9 cellular contexts compared by ENCODE assay signal in genomic region chr5:1003296-1003937, GRCh38. TPM values are rescaled to one million over a fixed set of nuclear protein-coding genes. Genes with fewer than 3 reads are reported as not detected.
A peak's percentile ranks its signal among the peaks of the same experiment; 100 is the strongest.
DNase-seq lines count a peak whose midpoint lies in the region; ATAC-seq, FAIRE-seq and TF ChIP-seq lines count a peak whose summit lies in the region.
"Had no signal": no experiment of that assay in that cellular context is flagged by ENCODE, and none has a peak within 500 bp of the region (broad histone marks: within the 10 kb centered on the region; RNA-seq: fewer than 3 reads in every experiment).

No MANE protein-coding gene starts in this region.

- H3K4me1 ChIP-seq in colonic mucosa, result peaks cover 8% of the 10 kb centered on the region
- H3K4me1 ChIP-seq in sigmoid colon, result peaks cover 0 to 31% (median 25%) of the 10 kb centered on the region in 4 donors

- H3K36me3 ChIP-seq in colonic mucosa (no peaks in the 10 kb centered on the region), sigmoid colon (no peaks in the 10 kb centered on the region)
- H3K36me3 ChIP-seq: cardiac muscle cell had no signal

- intact Hi-C loops in colonic mucosa (cut with DNase I) (no loop called here), sigmoid colon (cut with DNase I) (loop anchor here (10.0 kb wide), 1 partner anchor 111 kb away; the partner anchor contains the start of gene SLC12A7)

- H3K9ac ChIP-seq in colonic mucosa (ENCODE audit: low read depth in 2 of 2, low read length in 2 of 2), result no peak overlapping the region

- TF ChIP-seq EP300 in Ishikawa (IDR thresholded peaks at IDR 0.05; ENCODE audit: borderline replicate concordance) (no peak), sigmoid colon (IDR thresholded peaks at IDR 0.05) (no peak)

- H3K9me3 ChIP-seq in colonic mucosa, result no peaks in the 10 kb centered on the region
- no peaks in the 10 kb centered on the region for H3K9me3 ChIP-seq in sigmoid colon

- H3K27ac ChIP-seq in colonic mucosa (no peak overlapping the region), sigmoid colon (peak overlapping the region in 3 of 4 donors; percentile 69 to 70 (median 69))
- H3K27ac ChIP-seq: cardiac muscle cell had no signal

- DNase-seq in NCI-H510A treated with DMSO at 0.1 percent for 48 hours (lab: John Stamatoyannopoulos, UW), result peak; percentile 96
- DNase-seq in colonic mucosa, result peak; percentile 40
- peak; percentile 63 for DNase-seq in sigmoid colon
- DNase-seq in GM12892 (ENCODE audit: insufficient read length), result no peak
- DNase-seq in 8988T, result no peak
- DNase-seq in GM10266 (ENCODE audit: extremely low spot score), result no peak

- no peak for TF ChIP-seq RAD21 in Ishikawa (IDR thresholded peaks at IDR 0.05; ENCODE audit: low read depth)

- 25 to 58% methylated on average over 21 of the region's 21 CpGs for WGBS in sigmoid colon, 2 donors

- FAIRE-seq in GM12892 (lab: Jason Lieb, UNC), result no peak

- H3K27me3 ChIP-seq in colonic mucosa, result peaks cover 36% of the 10 kb centered on the region
- peaks cover 0 to 5% (median 4%) of the 10 kb centered on the region in 3 donors for H3K27me3 ChIP-seq in sigmoid colon

- H3K4me3 ChIP-seq in colonic mucosa, result no peak overlapping the region
- no peak overlapping the region for H3K4me3 ChIP-seq in sigmoid colon
- H3K4me3 ChIP-seq: cardiac muscle cell had no signal

- TF ChIP-seq POLR2A in sigmoid colon (IDR thresholded peaks at IDR 0.05) (no peak), GM12892 (IDR thresholded peaks at IDR 0.05; ENCODE audit: low read depth, low read length) (no peak)

- no peak for TF ChIP-seq CTCF in colonic mucosa (IDR thresholded peaks at IDR 0.05)
- TF ChIP-seq CTCF in sigmoid colon (IDR thresholded peaks at IDR 0.05), result no peak
- no peak for TF ChIP-seq CTCF in GM10266 (IDR thresholded peaks at IDR 0.05; ENCODE audit: control insufficient read depth, insufficient read depth, low read depth, missing control alignments)

- no peak for ATAC-seq in HG03108 (IDR thresholded peaks at IDR 0.05; ENCODE audit: unreplicated experiment)

TF ChIP-seq in Ishikawa, 13 proteins besides CTCF, POLR2A, EP300 and RAD21:
- peak; percentile 87 for TF ChIP-seq MAX (IDR thresholded peaks at IDR 0.05)
- peak; percentile 48; the same call in 1 of the 2 replicates for TF ChIP-seq USF1 (IDR thresholded peaks at IDR 0.05)
- TF ChIP-seq REST (IDR thresholded peaks at IDR 0.05; ENCODE audit: low read depth), result no peak
- TF ChIP-seq ZBTB7A (IDR thresholded peaks at IDR 0.05; ENCODE audit: low read depth), result no peak
- TF ChIP-seq TAF1 (IDR thresholded peaks at IDR 0.05; ENCODE audit: low read depth), result no peak
- no peak for TF ChIP-seq YY1 (IDR thresholded peaks at IDR 0.05; ENCODE audit: low read depth)
- no peak for TF ChIP-seq CREB1 (IDR thresholded peaks at IDR 0.05; ENCODE audit: low read depth)
- TF ChIP-seq NFIC (IDR thresholded peaks at IDR 0.05), result peak; percentile 93
- no peak for TF ChIP-seq EGR1 (IDR thresholded peaks at IDR 0.05)
- TF ChIP-seq TEAD4 (IDR thresholded peaks at IDR 0.05), result peak; percentile 45; the same call in 1 of the 2 replicates
- peak; percentile 63; the same call in 1 of the 2 replicates for TF ChIP-seq TCF12 (IDR thresholded peaks at IDR 0.05; ENCODE audit: low read depth)
- TF ChIP-seq FOXM1 (IDR thresholded peaks at IDR 0.05; ENCODE audit: borderline replicate concordance, low read depth), result no peak
- TF ChIP-seq CEBPB (IDR thresholded peaks at IDR 0.05), result 0 out of 2 replicates have a peak, but pooled peaks have one; percentile 3

RNA-seq across cellular contexts. Expression of gene NKD2, which starts 5.2 kb away (rescaled TPM):
- total RNA-seq in colonic mucosa (1 to 10 TPM in 1 of 2 donors, under 1 TPM in 1; 0.94 to 1.9 TPM), sigmoid colon (1 to 10 TPM in 3 of 4 donors, under 1 TPM in 1; 0.71 to 4.4 (median 2.0) TPM)
- 1 to 10 TPM in 2 of 3 donors, under 1 TPM in 1; 0.60 to 4.0 (median 1.8) TPM for polyA plus RNA-seq in sigmoid colon
- polyA plus RNA-seq in GM12892 (2012; ENCODE audit: missing spikeins), result 0.76 TPM

Comparison
In these comparisons a context has a peak if more than half of its experiments do, and no peak if none do; other contexts are left out.
1. DNase-seq: peak in NCI-H510A treated with DMSO at 0.1 percent for 48 hours (single experiment), colonic mucosa (single experiment) and sigmoid colon (single experiment); none in GM12892 (single experiment), 8988T (single experiment) and GM10266 (single experiment).